1 cellular context compared by ENCODE assay signal in the genomic region with DNA sequence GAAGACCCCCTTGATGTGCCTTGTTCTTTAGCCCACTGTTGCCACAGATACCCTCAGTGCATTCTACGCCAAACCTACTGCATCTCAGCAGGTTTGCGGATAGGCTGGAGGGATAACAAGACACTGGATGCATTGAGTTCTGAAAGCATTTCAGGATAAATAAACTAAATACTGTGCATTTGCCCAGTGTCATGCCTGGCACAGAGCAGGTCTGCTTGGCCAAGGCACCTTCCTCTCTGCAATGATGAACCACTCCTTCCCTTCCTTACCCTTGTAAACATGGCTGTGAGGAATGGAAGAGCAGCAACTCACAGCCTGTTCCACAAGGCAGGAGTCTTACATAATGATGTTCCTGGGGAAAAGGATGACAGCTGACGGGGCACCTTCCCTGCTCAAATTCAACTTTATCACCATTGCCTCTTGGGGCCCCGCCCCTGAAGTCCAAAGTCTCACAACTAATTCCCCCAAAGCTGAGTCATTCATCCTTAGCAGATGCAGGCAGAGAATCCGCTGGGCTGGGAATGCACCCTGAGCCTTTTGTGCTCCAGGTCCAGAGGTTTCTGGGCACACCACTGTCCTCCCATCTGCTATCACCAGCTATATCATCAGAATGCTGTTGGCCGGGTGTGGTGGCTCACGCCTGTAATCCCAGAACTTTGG.
TF ChIP-seq lines count a peak whose summit lies in the region.

No MANE protein-coding gene starts in this region.

TF ChIP-seq in K562, 482 proteins besides CTCF, POLR2A, EP300 and RAD21 (continued from another document and continues in another):
- TF ChIP-seq ETS1 (conservative IDR thresholded peaks at IDR 0.05; ENCODE audit: control insufficient read depth, low read depth, low read length) (no peak), NRF1 (conservative IDR thresholded peaks at IDR 0.05 in 1 of 2, IDR thresholded peaks at IDR 0.05 in 1 of 2) (peak in 1 of 2 experiments; percentile 26; a peak in 1 of 4 replicates), TRIM28 (IDR thresholded peaks at IDR 0.05) (0 out of 2 replicates have a peak, but pooled peaks have one; percentile 36), GTF3C2 (IDR thresholded peaks at IDR 0.05; ENCODE audit: borderline replicate concordance, extremely low read depth, insufficient read length) (no peak), ILK (tag; IDR thresholded peaks at IDR 0.05; ENCODE audit: borderline replicate concordance, low read depth) (no peak), ZNF316 (IDR thresholded peaks at IDR 0.05) (peak; percentile 87), SMARCA4 (IDR thresholded peaks at IDR 0.05) (peak; percentile 69), ZBTB5 (IDR thresholded peaks at IDR 0.05) (no peak), MAFK (IDR thresholded peaks at IDR 0.05; ENCODE audit: low read length) (peak; percentile 79), NR4A1 (CRISPR knock-in tag; IDR thresholded peaks at IDR 0.05) (no peak), NR4A1 (tag; IDR thresholded peaks at IDR 0.05) (no peak), NCOA1 (IDR thresholded peaks at IDR 0.05; ENCODE audit: low read depth) (no peak), TAF15 (IDR thresholded peaks at IDR 0.05; ENCODE audit: low read depth, low read length) (no peak), ELF1 (tag; IDR thresholded peaks at IDR 0.05) (no peak), E2F1 (CRISPR knock-in tag; IDR thresholded peaks at IDR 0.05) (no peak), ATF3 (IDR thresholded peaks at IDR 0.05) (peak; percentile 74), ATF3 (CRISPR knock-in tag; conservative IDR thresholded peaks at IDR 0.05) (no peak), EZH2 (IDR thresholded peaks at IDR 0.05; ENCODE audit: borderline replicate concordance, low read depth, low read length) (no peak), FOS (IDR thresholded peaks at IDR 0.05; ENCODE audit: extremely low read depth, insufficient read length) (no peak), ZNF408 (CRISPR knock-in tag; IDR thresholded peaks at IDR 0.05; ENCODE audit: low read depth) (no peak), MEF2A (IDR thresholded peaks at IDR 0.05; ENCODE audit: control insufficient read depth, low read depth, low read length) (no peak), SP2 (IDR thresholded peaks at IDR 0.05; ENCODE audit: extremely low read depth, low read depth, low read length, poor library complexity, severe bottlenecking) (no peak), GTF2E2 (tag; IDR thresholded peaks at IDR 0.05) (no peak), FOXK2 (conservative IDR thresholded peaks at IDR 0.05 in 1 of 2, IDR thresholded peaks at IDR 0.05 in 1 of 2; ENCODE audit: low read depth in 2 of 2) (no peak), CHD7 (IDR thresholded peaks at IDR 0.05; ENCODE audit: low read depth, low read length) (no peak), CBX1 (IDR thresholded peaks at IDR 0.05; ENCODE audit: low read depth) (no peak)
- TF ChIP-seq, protein P1, sequence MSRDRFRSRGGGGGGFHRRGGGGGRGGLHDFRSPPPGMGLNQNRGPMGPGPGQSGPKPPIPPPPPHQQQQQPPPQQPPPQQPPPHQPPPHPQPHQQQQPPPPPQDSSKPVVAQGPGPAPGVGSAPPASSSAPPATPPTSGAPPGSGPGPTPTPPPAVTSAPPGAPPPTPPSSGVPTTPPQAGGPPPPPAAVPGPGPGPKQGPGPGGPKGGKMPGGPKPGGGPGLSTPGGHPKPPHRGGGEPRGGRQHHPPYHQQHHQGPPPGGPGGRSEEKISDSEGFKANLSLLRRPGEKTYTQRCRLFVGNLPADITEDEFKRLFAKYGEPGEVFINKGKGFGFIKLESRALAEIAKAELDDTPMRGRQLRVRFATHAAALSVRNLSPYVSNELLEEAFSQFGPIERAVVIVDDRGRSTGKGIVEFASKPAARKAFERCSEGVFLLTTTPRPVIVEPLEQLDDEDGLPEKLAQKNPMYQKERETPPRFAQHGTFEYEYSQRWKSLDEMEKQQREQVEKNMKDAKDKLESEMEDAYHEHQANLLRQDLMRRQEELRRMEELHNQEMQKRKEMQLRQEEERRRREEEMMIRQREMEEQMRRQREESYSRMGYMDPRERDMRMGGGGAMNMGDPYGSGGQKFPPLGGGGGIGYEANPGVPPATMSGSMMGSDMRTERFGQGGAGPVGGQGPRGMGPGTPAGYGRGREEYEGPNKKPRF (IDR thresholded peaks at IDR 0.05; ENCODE audit: low read depth, low read length): no peak
- TF ChIP-seq, protein P2, sequence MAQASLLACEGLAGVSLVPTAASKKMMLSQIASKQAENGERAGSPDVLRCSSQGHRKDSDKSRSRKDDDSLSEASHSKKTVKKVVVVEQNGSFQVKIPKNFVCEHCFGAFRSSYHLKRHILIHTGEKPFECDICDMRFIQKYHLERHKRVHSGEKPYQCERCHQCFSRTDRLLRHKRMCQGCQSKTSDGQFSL (CRISPR knock-in tag; IDR thresholded peaks at IDR 0.05): no peak
- TF ChIP-seq, protein P2 (tag; IDR thresholded peaks at IDR 0.05): no peak
